ENCODE assay signal across 9 cellular contexts in the genomic region with DNA sequence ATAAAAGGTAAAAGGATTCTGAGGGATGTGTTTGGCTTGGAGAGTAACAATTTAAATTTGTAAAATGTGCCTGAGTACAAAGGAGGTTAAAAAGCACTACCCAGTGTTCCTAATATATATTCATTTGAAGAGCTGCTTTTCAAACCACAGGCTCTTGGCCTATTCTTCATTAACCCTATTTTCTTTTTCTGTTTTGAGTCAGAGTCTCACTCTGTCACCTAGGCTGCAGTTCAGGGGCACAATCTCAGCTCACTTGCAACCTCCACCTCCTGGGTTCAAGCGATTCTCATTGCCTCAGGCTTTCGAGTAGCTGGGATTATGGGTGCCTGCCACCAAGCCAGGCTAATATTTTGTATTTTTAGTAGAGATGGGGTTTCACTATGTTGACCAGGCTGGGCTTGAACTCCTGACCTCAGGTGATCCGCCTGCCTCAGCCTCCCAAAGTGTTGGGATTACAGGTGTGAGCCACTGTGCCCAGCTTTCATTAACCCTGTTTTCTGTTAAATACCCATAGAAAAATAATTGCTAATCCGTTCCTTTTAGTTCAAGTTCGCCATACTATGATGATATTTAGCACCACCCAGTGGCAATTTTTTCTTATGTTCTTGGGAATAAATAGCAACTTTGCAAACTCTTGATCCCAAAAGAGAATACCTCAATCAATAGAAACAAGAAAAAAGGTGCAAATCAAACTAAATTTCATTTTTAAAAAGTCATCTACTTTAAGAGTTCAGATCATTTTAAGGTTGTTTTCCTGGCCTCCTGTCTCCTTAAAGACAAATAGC. TPM values are rescaled to one million over a fixed set of nuclear protein-coding genes. Genes with fewer than 3 reads are reported as not detected.
DNase-seq lines count a peak whose midpoint lies in the region; ATAC-seq, FAIRE-seq and TF ChIP-seq lines count a peak whose summit lies in the region.
"Had no signal": no experiment of that assay in that cellular context is flagged by ENCODE, and none has a peak within 500 bp of the region (broad histone marks: within the 10 kb centered on the region; RNA-seq: fewer than 3 reads in every experiment).

No MANE protein-coding gene starts in this region.

- intact Hi-C loops in HepG2 (cut with micrococcal nuclease; ENCODE audit: unreplicated experiment), result loop anchor here (5.0 kb wide), 1 partner anchor 98 kb away; no protein-coding TSS in a partner anchor
- intact Hi-C loops in right lobe of liver (cut with DNase I), result no loop called here
- intact Hi-C loops in uterus (cut with DNase I; ENCODE audit: low total_unique reads), result no loop called here
- intact Hi-C loops in transverse colon (cut with DNase I; ENCODE audit: low total_unique reads), result no loop called here

- H3F3A ChIP-seq in smooth muscle cell (ENCODE audit: low read depth), result no peaks in the 10 kb centered on the region

- TF ChIP-seq RAD21 in HepG2 (CRISPR knock-in tag; IDR thresholded peaks at IDR 0.05), result no peak

- H3K79me2 ChIP-seq in HepG2 (ENCODE audit: insufficient read depth, low read length) (no peaks in the 10 kb centered on the region), smooth muscle cell (ENCODE audit: low read depth) (no peaks in the 10 kb centered on the region)

- H3K9me3 ChIP-seq in HepG2 (ENCODE audit: low read length), result no peaks in the 10 kb centered on the region
- H3K9me3 ChIP-seq in right lobe of liver, result no peaks in the 10 kb centered on the region
- H3K9me3 ChIP-seq in uterus, result no peaks in the 10 kb centered on the region
- no peaks in the 10 kb centered on the region for H3K9me3 ChIP-seq in smooth muscle cell (replicated peaks; ENCODE audit: low read depth)
- no peaks in the 10 kb centered on the region for H3K9me3 ChIP-seq in transverse colon

- H4K20me1 ChIP-seq in HepG2 (ENCODE audit: insufficient read depth, low read length) (no peaks in the 10 kb centered on the region), smooth muscle cell (ENCODE audit: low read depth) (peaks cover 9% of the 10 kb centered on the region)

- H3K27me3 ChIP-seq in HepG2 (ENCODE audit: control insufficient read depth in 1 of 2, insufficient read depth in 2 of 2, low read length in 2 of 2) (no peaks in the 10 kb centered on the region), right lobe of liver (no peaks in the 10 kb centered on the region), uterus (no peaks in the 10 kb centered on the region), smooth muscle cell (ENCODE audit: low read depth) (no peaks in the 10 kb centered on the region), transverse colon (no peaks in the 10 kb centered on the region)

- no peak overlapping the region for H2AFZ ChIP-seq in HepG2 (ENCODE audit: low read length)
- H2AFZ ChIP-seq in smooth muscle cell (ENCODE audit: low read depth), result no peak overlapping the region

- 92% methylated on average over 5 of the region's 5 CpGs for WGBS in HepG2 (ENCODE audit: low lambda C conversion rate)
- WGBS in right lobe of liver (ENCODE audit: insufficient coverage, low coverage, low lambda C conversion rate, missing lambda C conversion rate), result 80% methylated on average over 5 of the region's 5 CpGs
- 95% methylated on average over 5 of the region's 5 CpGs for WGBS in smooth muscle cell (ENCODE audit: low lambda C conversion rate)
- 61 to 64% methylated on average over 4 to 5 of the region's 5 CpGs for WGBS in transverse colon (ENCODE audit: low coverage in 1 of 2), 2 donors

- no peak overlapping the region for H3K27ac ChIP-seq in HepG2 (ENCODE audit: extremely low read length, insufficient read depth, low read length)
- H3K27ac ChIP-seq in right lobe of liver, result no peak overlapping the region
- no peak overlapping the region for H3K27ac ChIP-seq in uterus
- H3K27ac ChIP-seq in smooth muscle cell (ENCODE audit: low read depth), result no peak overlapping the region
- H3K27ac ChIP-seq in transverse colon, result no peak overlapping the region

- in situ Hi-C loops in HepG2 (cut with HindIII; ENCODE audit: extremely low pct_ligation_motif_present, low pct_unique_long_range_greater_than_20kb) (no loop called here), transverse colon (cut with MboI; ENCODE audit: low pct_ligation_motif_present in 1 of 4, low pct_unique_long_range_greater_than_20kb in 1 of 4, low sequenced_read_pairs in 3 of 4) (no loop called here)

- CTCF ChIA-PET in HepG2 (lab: Yijun Ruan, JAX; ENCODE audit: low intra/inter-chr PET ratio, low total read pairs), result interaction anchor here (1.1 kb wide), 1 partner anchor 172 kb away, joined by 4 read pairs; no protein-coding TSS in a partner anchor

- H3K4me1 ChIP-seq in HepG2 (ENCODE audit: insufficient read depth, low read length) (no peaks in the 10 kb centered on the region), right lobe of liver (no peaks in the 10 kb centered on the region), uterus (no peaks in the 10 kb centered on the region), smooth muscle cell (ENCODE audit: low read depth) (no peaks in the 10 kb centered on the region), transverse colon (no peaks in the 10 kb centered on the region)

- H3K9ac ChIP-seq in HepG2 (ENCODE audit: insufficient read depth, low read depth, low read length) (no peak overlapping the region), smooth muscle cell (ENCODE audit: low read depth) (no peak overlapping the region)

- TF ChIP-seq POLR2A in HepG2 (IDR thresholded peaks at IDR 0.05; ENCODE audit: insufficient read depth in 1 of 2, low read depth in 2 of 2, low read length in 2 of 2), result no peak
- TF ChIP-seq POLR2A in right lobe of liver (IDR thresholded peaks at IDR 0.05), result no peak
- TF ChIP-seq POLR2A in uterus (IDR thresholded peaks at IDR 0.05), result no peak
- TF ChIP-seq POLR2A in transverse colon (IDR thresholded peaks at IDR 0.05), result no peak

- POLR2A ChIA-PET in HepG2 (lab: Yijun Ruan, JAX), result no interaction called here

- peak; percentile 18 for FAIRE-seq in HepG2 (lab: Jason Lieb, UNC)
- FAIRE-seq in frontal cortex (lab: Jason Lieb, UNC), result no peak
- FAIRE-seq: colon had no signal

- TF ChIP-seq CTCF in HepG2 (CRISPR knock-in tag; IDR thresholded peaks at IDR 0.05), result peak; percentile 20; the same call in 1 of the 2 replicates
- peak in 1 of 4 donors; percentile 20 for TF ChIP-seq CTCF in right lobe of liver (IDR thresholded peaks at IDR 0.05)
- TF ChIP-seq CTCF in uterus (IDR thresholded peaks at IDR 0.05), result peak in 3 of 4 experiments; percentile 17 to 34 (median 22)
- TF ChIP-seq CTCF in smooth muscle cell (IDR thresholded peaks at IDR 0.05; ENCODE audit: borderline replicate concordance, insufficient read depth, poor library complexity, severe bottlenecking), result no peak
- TF ChIP-seq CTCF in transverse colon (IDR thresholded peaks at IDR 0.05), result no peak

- ATAC-seq in HepG2 (no peak), right lobe of liver (no peak), HG02884 (IDR thresholded peaks at IDR 0.05; ENCODE audit: unreplicated experiment) (peak; percentile 52)

- peak; percentile 11 for DNase-seq in HepG2 (ENCODE audit: low spot score)
- no peak for DNase-seq in right lobe of liver
- DNase-seq in astrocyte of the hippocampus (ENCODE audit: low read depth, low spot score), result peak; percentile 15
- DNase-seq in uterus, result no peak
- no peak for DNase-seq in smooth muscle cell (lab: John Stamatoyannopoulos, UW; ENCODE audit: unreplicated experiment)
- DNase-seq in frontal cortex (ENCODE audit: low spot score in 2 of 2), result no peak
- DNase-seq in transverse colon, result no peak

- BruUV-seq in HepG2 (replicated peaks; lab: Mats Ljungman, UMichigan), result no TSS peak

- H3K4me2 ChIP-seq in HepG2 (ENCODE audit: low read depth, low read length), result no peak overlapping the region
- no peak overlapping the region for H3K4me2 ChIP-seq in smooth muscle cell

- H3K4me3 ChIP-seq in HepG2 (replicated peaks in 1 of 3; ENCODE audit: insufficient read depth in 1 of 3, low read depth in 2 of 3, low read length in 3 of 3) (no peak overlapping the region), right lobe of liver (no peak overlapping the region), uterus (no peak overlapping the region), smooth muscle cell (no peak overlapping the region), transverse colon (no peak overlapping the region)

- H3K36me3 ChIP-seq in HepG2 (replicated peaks in 1 of 2; ENCODE audit: control insufficient read depth in 1 of 2, insufficient read depth in 2 of 2, low read length in 2 of 2) (peaks cover 0 to 4% of the 10 kb centered on the region in 2 experiments; a peak in 2 of 5 replicates), right lobe of liver (peaks cover 0 to 2% (median 0%) of the 10 kb centered on the region in 4 donors), uterus (no peaks in the 10 kb centered on the region), smooth muscle cell (ENCODE audit: low read depth) (peaks cover 3% of the 10 kb centered on the region), transverse colon (no peaks in the 10 kb centered on the region)

- TF ChIP-seq EP300 in HepG2 (IDR thresholded peaks at IDR 0.05; ENCODE audit: low read depth in 2 of 2, low read length in 2 of 2), result no peak
- no peak for TF ChIP-seq EP300 in HepG2 (CRISPR knock-in tag; IDR thresholded peaks at IDR 0.05; ENCODE audit: borderline replicate concordance)
- TF ChIP-seq EP300 in transverse colon (IDR thresholded peaks at IDR 0.05; ENCODE audit: low read depth), result no peak

RNA-seq across cellular contexts. Expression of gene ZBTB8OS, which starts 30.5 kb away (rescaled TPM):
- total RNA-seq in HepG2 (2016; rRNA removed; fragmentation: Illumina TruSeq; extraction: Trizol) (84.8 and 98.0 TPM in 2 replicates), right lobe of liver (10 to 100 TPM; 14.1 to 27.6 (median 19.6) TPM), uterus (10 to 100 TPM in 2 of 4 donors, 1 to 10 TPM in 2; 2.6 to 37.2 (median 13.9) TPM), smooth muscle cell (33.3 and 42.3 TPM in 2 replicates), frontal cortex (22.4 TPM), transverse colon (10 to 100 TPM in 3 of 4 donors, 1 to 10 TPM in 1; 3.4 to 72.9 (median 34.5) TPM)
- total RNA-seq in HepG2 (2016; cell fraction: cytosol; rRNA removed; fragmentation: Illumina TruSeq; extraction: Trizol; ENCODE audit: low read depth), result 40.9 and 53.0 TPM in 2 replicates
- 88.0 and 114 TPM in 2 replicates for total RNA-seq in HepG2 (2016; cell fraction: insoluble cytoplasmic fraction; rRNA removed; fragmentation: Illumina TruSeq; extraction: Trizol)
- 51.0 and 60.6 TPM in 2 replicates for total RNA-seq in HepG2 (2016; cell fraction: membrane; rRNA removed; fragmentation: Illumina TruSeq; extraction: Trizol)
- 37.3 and 44.7 TPM in 2 replicates for total RNA-seq in HepG2 (2016; cell fraction: nucleus; rRNA removed; fragmentation: Illumina TruSeq; extraction: Trizol)
- polyA plus RNA-seq in HepG2 (2011; rRNA removed) (43.2 and 57.7 TPM in 2 replicates), smooth muscle cell (39.5 and 54.3 TPM in 2 replicates)
- polyA plus RNA-seq in HepG2 (2011; cell fraction: cytosol; rRNA removed), result 29.4 and 47.2 TPM in 2 replicates
- polyA plus RNA-seq in HepG2 (2011; cell fraction: nucleus; rRNA removed), result 14.4 and 22.1 TPM in 2 replicates
- polyA plus RNA-seq in HepG2 (2012), result 56.4 and 66.6 TPM in 2 replicates
- 40.3 and 46.7 TPM in 2 replicates for polyA plus RNA-seq in HepG2 (2016; cell fraction: cytosol; fragmentation: Illumina TruSeq; extraction: Trizol; ENCODE audit: low read depth)
- 108 and 130 TPM in 2 replicates for polyA plus RNA-seq in HepG2 (2016; cell fraction: insoluble cytoplasmic fraction; fragmentation: Illumina TruSeq; extraction: Trizol; ENCODE audit: low read depth)
- polyA plus RNA-seq in HepG2 (2016; cell fraction: membrane; fragmentation: Illumina TruSeq; extraction: Trizol; ENCODE audit: low read depth), result 49.0 and 60.3 TPM in 2 replicates
- 67.9 and 77.3 TPM in 2 replicates for polyA plus RNA-seq in HepG2 (2016; cell fraction: nucleus; fragmentation: Illumina TruSeq; extraction: Trizol; ENCODE audit: insufficient read depth, low read depth)
- polyA minus RNA-seq in HepG2 (2011; rRNA and poly(A)+ RNA removed; ENCODE audit: low replicate concordance), result 8.8 and 12.4 TPM in 2 replicates
- 8.7 and 14.6 TPM in 2 replicates for polyA minus RNA-seq in HepG2 (2011; cell fraction: cytosol; rRNA and poly(A)+ RNA removed)
- 37.0 and 37.7 TPM in 2 replicates for polyA minus RNA-seq in HepG2 (2011; cell fraction: nucleus; rRNA and poly(A)+ RNA removed)

RNA-seq across cellular contexts. Expression of gene RBBP4, which starts 31.1 kb away (rescaled TPM):
- total RNA-seq in HepG2 (2016; rRNA removed; fragmentation: Illumina TruSeq; extraction: Trizol) (166 and 305 TPM in 2 replicates), right lobe of liver (10 to 100 TPM; 50.1 to 66.1 (median 58.8) TPM), uterus (100 to 1,000 TPM in 3 of 4 donors, 10 to 100 TPM in 1; 76.1 to 258 (median 193) TPM), smooth muscle cell (117 and 139 TPM in 2 replicates), frontal cortex (191 TPM), transverse colon (100 to 1,000 TPM in 1 of 4 donors, 10 to 100 TPM in 3; 40.4 to 117 (median 67.7) TPM)
- 37.3 and 46.0 TPM in 2 replicates for total RNA-seq in HepG2 (2016; cell fraction: cytosol; rRNA removed; fragmentation: Illumina TruSeq; extraction: Trizol; ENCODE audit: low read depth)
- total RNA-seq in HepG2 (2016; cell fraction: insoluble cytoplasmic fraction; rRNA removed; fragmentation: Illumina TruSeq; extraction: Trizol), result 177 and 299 TPM in 2 replicates
- total RNA-seq in HepG2 (2016; cell fraction: membrane; rRNA removed; fragmentation: Illumina TruSeq; extraction: Trizol), result 67.8 and 83.4 TPM in 2 replicates
- total RNA-seq in HepG2 (2016; cell fraction: nucleus; rRNA removed; fragmentation: Illumina TruSeq; extraction: Trizol), result 140 and 152 TPM in 2 replicates
- polyA plus RNA-seq in HepG2 (2011; rRNA removed) (56.3 and 64.4 TPM in 2 replicates), smooth muscle cell (130 and 140 TPM in 2 replicates)
- 36.1 and 53.3 TPM in 2 replicates for polyA plus RNA-seq in HepG2 (2011; cell fraction: cytosol; rRNA removed)
- 68.0 and 80.6 TPM in 2 replicates for polyA plus RNA-seq in HepG2 (2011; cell fraction: nucleus; rRNA removed)
- 110 and 117 TPM in 2 replicates for polyA plus RNA-seq in HepG2 (2012)
- polyA plus RNA-seq in HepG2 (2016; cell fraction: cytosol; fragmentation: Illumina TruSeq; extraction: Trizol; ENCODE audit: low read depth), result 14.3 and 16.1 TPM in 2 replicates
- polyA plus RNA-seq in HepG2 (2016; cell fraction: insoluble cytoplasmic fraction; fragmentation: Illumina TruSeq; extraction: Trizol; ENCODE audit: low read depth), result 281 and 295 TPM in 2 replicates
- 29.4 and 38.8 TPM in 2 replicates for polyA plus RNA-seq in HepG2 (2016; cell fraction: membrane; fragmentation: Illumina TruSeq; extraction: Trizol; ENCODE audit: low read depth)
- 174 and 180 TPM in 2 replicates for polyA plus RNA-seq in HepG2 (2016; cell fraction: nucleus; fragmentation: Illumina TruSeq; extraction: Trizol; ENCODE audit: insufficient read depth, low read depth)
- 72.7 and 122 TPM in 2 replicates for polyA minus RNA-seq in HepG2 (2011; rRNA and poly(A)+ RNA removed; ENCODE audit: low replicate concordance)
- polyA minus RNA-seq in HepG2 (2011; cell fraction: cytosol; rRNA and poly(A)+ RNA removed), result 73.0 and 79.8 TPM in 2 replicates
- 125 and 154 TPM in 2 replicates for polyA minus RNA-seq in HepG2 (2011; cell fraction: nucleus; rRNA and poly(A)+ RNA removed)

Comparison
In these comparisons a context has a peak if more than half of its experiments do, and no peak if none do; other contexts are left out.
1. DNase-seq: peak in HepG2 (single experiment) and astrocyte of the hippocampus (single experiment); none in right lobe of liver (0 of 3), uterus (0 of 2), smooth muscle cell (single experiment), frontal cortex (0 of 2) and transverse colon (single experiment).
2. CTCF ChIP-seq: peak in HepG2 (single experiment) and uterus (3 of 4); none in smooth muscle cell (single experiment) and transverse colon (0 of 5).